In the genomic region with DNA sequence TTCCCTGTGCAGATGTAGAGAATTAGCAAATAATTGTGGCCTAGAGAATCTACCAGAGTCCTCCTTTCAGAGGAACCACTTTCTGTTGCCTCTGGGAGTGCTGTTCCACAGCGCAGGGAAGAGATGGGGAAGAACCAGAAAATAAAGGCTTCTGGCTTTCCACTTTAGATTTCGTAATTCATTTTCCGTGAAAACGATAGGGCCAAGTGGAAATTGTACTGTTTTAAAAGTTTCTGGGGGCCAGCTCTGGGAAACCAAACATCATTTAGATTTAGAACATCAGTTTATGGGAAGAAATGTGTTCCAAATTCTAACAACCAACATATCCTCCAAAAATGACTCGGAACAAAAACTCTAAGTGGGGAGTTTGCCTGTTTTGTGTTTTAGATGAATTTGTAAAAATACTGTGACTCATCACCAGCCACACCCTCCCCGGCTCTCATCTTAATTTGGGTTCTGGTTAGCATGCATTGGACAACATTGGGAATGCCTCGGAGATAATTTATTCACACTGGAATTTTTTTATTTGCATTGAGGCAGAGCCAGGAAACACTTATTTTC, we compare ENCODE assay signal across 11 cellular contexts.
DNase-seq lines count a peak whose midpoint lies in the region; ATAC-seq and TF ChIP-seq lines count a peak whose summit lies in the region.
"Had no signal": no experiment of that assay in that cellular context is flagged by ENCODE, and none has a peak within 500 bp of the region (broad histone marks: within the 10 kb centered on the region; RNA-seq: fewer than 3 reads in every experiment).

No MANE protein-coding gene starts in this region.

- H3K4me2 ChIP-seq in hepatocyte, result no peak overlapping the region

- 87% methylated on average over 7 of the region's 7 CpGs for WGBS in hepatocyte (ENCODE audit: low lambda C conversion rate, missing lambda C conversion rate)

- POLR2A ChIA-PET in RWPE1 (lab: Yijun Ruan, JAX; ENCODE audit: low non-redundant PET), result no interaction called here

- H3K9me3 ChIP-seq in hepatocyte (ENCODE audit: low read depth) (no peaks in the 10 kb centered on the region), thoracic aorta (no peaks in the 10 kb centered on the region)

- no peaks in the 10 kb centered on the region for H3K79me2 ChIP-seq in hepatocyte

- H3K9me2 ChIP-seq in hepatocyte (replicated peaks; ENCODE audit: insufficient read depth), result no peaks in the 10 kb centered on the region

- DNase-seq in Kasumi-1 (lab: John Stamatoyannopoulos, UW), result peak; percentile 29 to 59
- DNase-seq in astrocyte of the spinal cord (ENCODE audit: low read depth, low spot score), result peak; percentile 14
- DNase-seq in hepatocyte (ENCODE audit: low spot score), result no peak
- DNase-seq in thoracic aorta (ENCODE audit: low spot score), result no peak
- DNase-seq in RWPE1 (ENCODE audit: low spot score), result no peak
- no peak for DNase-seq in dermis blood vessel endothelial cell
- DNase-seq: activated CD8-positive, alpha-beta memory T cell treated with anti-CD3 and anti-CD28 coated beads for 24 hours; cerebellar nuclear complex; left colon had no signal

- TF ChIP-seq CTCF in astrocyte of the spinal cord (IDR thresholded peaks at IDR 0.05; ENCODE audit: low read depth, low read length) (peak; percentile 64), hepatocyte (IDR thresholded peaks at IDR 0.05; ENCODE audit: poor library complexity) (peak; percentile 22), thoracic aorta (IDR thresholded peaks at IDR 0.05) (peak; percentile 32), RWPE1 (conservative IDR thresholded peaks at IDR 0.05; ENCODE audit: low read depth) (no peak)

- no peaks in the 10 kb centered on the region for H4K20me1 ChIP-seq in hepatocyte (ENCODE audit: insufficient read depth, poor library complexity, severe bottlenecking)

- no peak overlapping the region for H3K4me3 ChIP-seq in astrocyte of the spinal cord (ENCODE audit: low read depth, low read length)
- no peak overlapping the region for H3K4me3 ChIP-seq in hepatocyte
- no peak overlapping the region for H3K4me3 ChIP-seq in thoracic aorta

- H3K27ac ChIP-seq in hepatocyte (no peak overlapping the region), thoracic aorta (peak overlapping the region in 1 of 2 donors; percentile 1), RWPE1 (no peak overlapping the region)

- H3K36me3 ChIP-seq in hepatocyte (replicated peaks; ENCODE audit: insufficient read depth, low read depth), result no peaks in the 10 kb centered on the region
- no peaks in the 10 kb centered on the region for H3K36me3 ChIP-seq in thoracic aorta

- H3K4me1 ChIP-seq in hepatocyte (ENCODE audit: insufficient read depth), result peaks cover 14% of the 10 kb centered on the region
- peaks cover 0 to 29% of the 10 kb centered on the region in 2 donors for H3K4me1 ChIP-seq in thoracic aorta (ENCODE audit: control insufficient read depth in 1 of 2, low read depth in 2 of 2)

- ATAC-seq in thoracic aorta (ENCODE audit: insufficient number of reproducible peaks, low FRiP score, low read depth) (peak; percentile 31), HG03520 (IDR thresholded peaks at IDR 0.05; ENCODE audit: unreplicated experiment) (no peak), HG03521 (IDR thresholded peaks at IDR 0.05; ENCODE audit: unreplicated experiment) (no peak)
- ATAC-seq: left colon had no signal

- in situ Hi-C loops in astrocyte of the spinal cord (cut with HindIII; ENCODE audit: low sequenced_read_pairs), result no loop called here

- no peak overlapping the region for H2AFZ ChIP-seq in hepatocyte

- no peaks in the 10 kb centered on the region for H3K27me3 ChIP-seq in hepatocyte
- no peaks in the 10 kb centered on the region for H3K27me3 ChIP-seq in thoracic aorta (replicated peaks; ENCODE audit: insufficient read depth)

- CTCF ChIA-PET in RWPE1 (lab: Yijun Ruan, JAX), result no interaction called here

Comparison
In these comparisons a context has a peak if more than half of its experiments do, and no peak if none do; other contexts are left out.
1. DNase-seq: peak in Kasumi-1 (2 of 2) and astrocyte of the spinal cord (single experiment); none in hepatocyte (single experiment), thoracic aorta (single experiment), RWPE1 (single experiment) and dermis blood vessel endothelial cell (single experiment).